10 cellular contexts compared by ENCODE assay signal in the genomic region with DNA sequence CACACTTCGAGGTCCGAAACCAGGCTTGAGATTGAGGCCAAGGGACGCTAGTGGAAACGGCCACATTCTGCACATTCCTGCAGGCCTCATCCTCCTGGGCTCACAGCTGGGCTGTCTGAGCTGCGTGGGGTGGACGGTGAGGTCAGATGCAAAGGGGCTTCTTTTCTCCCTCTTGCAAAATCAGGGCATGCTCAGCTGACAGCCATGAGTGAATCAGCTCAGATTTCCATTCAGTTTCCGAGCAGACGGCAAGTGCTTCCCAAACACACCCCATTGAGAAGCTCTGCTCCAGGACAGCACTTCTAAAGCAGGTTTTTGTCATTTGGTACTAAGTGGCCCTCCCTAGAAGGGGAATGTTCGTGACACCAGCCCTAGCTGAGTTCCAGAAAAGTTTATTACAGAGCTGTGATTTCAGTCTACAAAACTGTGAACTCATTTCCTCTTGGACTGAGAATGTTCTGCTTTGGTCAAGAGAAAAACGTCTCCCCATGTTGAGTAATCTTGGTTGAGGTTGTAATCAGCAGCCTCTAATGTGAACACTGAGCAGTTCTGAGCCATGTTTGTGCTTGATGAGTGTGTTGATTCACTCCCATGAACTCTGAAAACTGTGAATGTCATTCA. TPM values are rescaled to one million over a fixed set of nuclear protein-coding genes. Genes with fewer than 3 reads are reported as not detected.
DNase-seq lines count a peak whose midpoint lies in the region; TF ChIP-seq lines count a peak whose summit lies in the region.
"Had no signal": no experiment of that assay in that cellular context is flagged by ENCODE, and none has a peak within 500 bp of the region (broad histone marks: within the 10 kb centered on the region; RNA-seq: fewer than 3 reads in every experiment).

No MANE protein-coding gene starts in this region.

- no peaks in the 10 kb centered on the region for H3K27me3 ChIP-seq in fibroblast of lung (ENCODE audit: control insufficient read depth, insufficient read depth, low read length)
- H3K27me3 ChIP-seq in tibial nerve = no peaks in the 10 kb centered on the region
- H3K27me3 ChIP-seq in HAP-1 (ENCODE audit: low read depth) = no peaks in the 10 kb centered on the region

- no peaks in the 10 kb centered on the region for H3K79me2 ChIP-seq in fibroblast of lung (ENCODE audit: control insufficient read depth, insufficient read depth, low read length)

- H3K9ac ChIP-seq in fibroblast of lung (ENCODE audit: insufficient read depth, low read length) = no peak overlapping the region

- H3K36me3 ChIP-seq in fibroblast of lung (ENCODE audit: control insufficient read depth, insufficient read depth, low read length) = no peaks in the 10 kb centered on the region
- peaks cover 0 to 12% (median 0%) of the 10 kb centered on the region in 3 donors for H3K36me3 ChIP-seq in tibial nerve
- H3K36me3 ChIP-seq in HAP-1 (replicated peaks) = peaks cover 34% of the 10 kb centered on the region

- no peak for TF ChIP-seq POLR2A in tibial nerve (IDR thresholded peaks at IDR 0.05)

- in situ Hi-C loops in HAP-1 (cut with MboI; ENCODE audit: low sequenced_read_pairs) = no loop called here

- H2AFZ ChIP-seq in fibroblast of lung (ENCODE audit: low read length) = no peak overlapping the region

- no peaks in the 10 kb centered on the region for H3K4me1 ChIP-seq in fibroblast of lung (ENCODE audit: control insufficient read depth, extremely low read depth, insufficient read depth, low read length)
- peaks cover 0 to 23% (median 15%) of the 10 kb centered on the region in 4 donors for H3K4me1 ChIP-seq in tibial nerve
- peaks cover 6% of the 10 kb centered on the region for H3K4me1 ChIP-seq in HAP-1

- WGBS in tibial nerve, 2 donors = 12 to 15% methylated on average over 10 of the region's 10 CpGs

- H3K4me3 ChIP-seq in fibroblast of lung (replicated peaks in 1 of 4; ENCODE audit: control extremely low read depth in 1 of 4, insufficient read depth in 1 of 4, low read depth in 3 of 4, low read length in 4 of 4) (no peak overlapping the region), tibial nerve (peak overlapping the region in 1 of 4 donors; percentile 1), HAP-1 (no peak overlapping the region)

- TF ChIP-seq CTCF in fibroblast of lung (conservative IDR thresholded peaks at IDR 0.05 in 1 of 2, IDR thresholded peaks at IDR 0.05 in 1 of 2; ENCODE audit: low read depth in 1 of 2, low read length in 2 of 2) (no peak), tibial nerve (IDR thresholded peaks at IDR 0.05) (no peak)

- peak; percentile 13 for DNase-seq in RKO (ENCODE audit: low spot score)
- peak; percentile 65 to 96 for DNase-seq in fibroblast of lung (ENCODE audit: low read depth in 2 of 2)
- peak; percentile 45 for DNase-seq in mucosa of gallbladder (ENCODE audit: low spot score)
- peak; percentile 45 to 71 for DNase-seq in tibial nerve (ENCODE audit: low spot score in 2 of 2)
- no peak for DNase-seq in middle frontal gyrus (ENCODE audit: extremely low spot score, low spot score)
- no peak for DNase-seq in NCI-H1436 treated with DMSO at 0.1 percent for 48 hours (lab: John Stamatoyannopoulos, UW)
- no peak for DNase-seq in effector CD4-positive, alpha-beta T cell
- no peak for DNase-seq in HAP-1 (ENCODE audit: low spot score in 2 of 2)
- DNase-seq: activated CD8-positive, alpha-beta T cell treated with anti-CD3 and anti-CD28 coated beads, Interleukin-2, amount 10 ng/mL, durations not matched to agents 7 days and 5 days had no signal

- H4K20me1 ChIP-seq in fibroblast of lung (ENCODE audit: control insufficient read depth, extremely low read depth, insufficient read depth, low read length) = no peaks in the 10 kb centered on the region

- TF ChIP-seq EP300 in tibial nerve (IDR thresholded peaks at IDR 0.05) = peak in 1 of 2 donors; percentile 85

- H3K4me2 ChIP-seq in fibroblast of lung (ENCODE audit: extremely low read depth, insufficient read depth, low read length) = no peak overlapping the region

- H3K27ac ChIP-seq in fibroblast of lung (ENCODE audit: insufficient read depth, low read length) (peak overlapping the region; percentile 50), tibial nerve (peak overlapping the region; percentile 32 to 93 (median 76))

- H3K9me3 ChIP-seq in fibroblast of lung (ENCODE audit: control insufficient read depth, insufficient read depth, low read depth, low read length) (no peaks in the 10 kb centered on the region), tibial nerve (no peaks in the 10 kb centered on the region), HAP-1 (no peaks in the 10 kb centered on the region)

RNA-seq across cellular contexts. Expression of a gene that starts 10.0 kb away (rescaled TPM):
- total RNA-seq in fibroblast of lung (3.1 and 7.4 TPM in 2 replicates), mucosa of gallbladder (37.5 TPM), tibial nerve (10 to 100 TPM; 16.2 to 25.7 (median 21.2) TPM)
- 1.5 and 6.0 TPM in 2 replicates for polyA plus RNA-seq in fibroblast of lung
- 1.7 and 5.2 TPM in 2 replicates for polyA plus RNA-seq in fibroblast of lung (2012)
- polyA minus RNA-seq in fibroblast of lung (ENCODE audit: low replicate concordance) = 0.20 and 0.41 TPM in 2 replicates
- total RNA-seq: activated CD8-positive, alpha-beta T cell treated with anti-CD3 and anti-CD28 coated beads, Interleukin-2, amount 10 ng/mL, durations not matched to agents 7 days and 5 days; natural killer cell treated with Interleukin-12 subunit alpha and Interleukin-12 subunit beta and Interleukin-15 and Interleukin-18, amount 100 ng/mL, for 72 hours had no signal

Comparison
In these comparisons a context has a peak if more than half of its experiments do, and no peak if none do; other contexts are left out.
1. DNase-seq: peak in RKO (single experiment), fibroblast of lung (2 of 2), mucosa of gallbladder (single experiment) and tibial nerve (2 of 2); none in middle frontal gyrus (single experiment), NCI-H1436 treated with DMSO at 0.1 percent for 48 hours (single experiment), effector CD4-positive, alpha-beta T cell (single experiment) and HAP-1 (0 of 2).